Comparison of ENCODE assay signal across 1 cellular context in genomic region chr12:6430124-6430989, GRCh38.
TF ChIP-seq lines count a peak whose summit lies in the region.

No MANE protein-coding gene starts in this region.

TF ChIP-seq in HepG2, 621 proteins besides CTCF, POLR2A, EP300 and RAD21 (continued from another document and continues in another):
- TF ChIP-seq HMGXB4 (CRISPR knock-in tag; IDR thresholded peaks at IDR 0.05; ENCODE audit: borderline replicate concordance in 1 of 2, low read depth in 1 of 2) (no peak), ZBTB3 (CRISPR knock-in tag; IDR thresholded peaks at IDR 0.05; ENCODE audit: borderline replicate concordance, low read depth) (no peak), POLR2AphosphoS5 (IDR thresholded peaks at IDR 0.05; ENCODE audit: low read depth, low read length) (no peak), CBFB (CRISPR knock-in tag; IDR thresholded peaks at IDR 0.05) (no peak), BRD4 (CRISPR knock-in tag; IDR thresholded peaks at IDR 0.05) (no peak), ZNF142 (CRISPR knock-in tag; IDR thresholded peaks at IDR 0.05) (no peak), HMG20B (CRISPR knock-in tag; conservative IDR thresholded peaks at IDR 0.05) (no peak), HINFP (CRISPR knock-in tag; IDR thresholded peaks at IDR 0.05; ENCODE audit: low read depth) (no peak), KDM3A (CRISPR knock-in tag; IDR thresholded peaks at IDR 0.05; ENCODE audit: low read depth) (no peak), ZSCAN30 (CRISPR knock-in tag; IDR thresholded peaks at IDR 0.05) (no peak), KAT2B (IDR thresholded peaks at IDR 0.05; ENCODE audit: borderline replicate concordance, low read depth, low read length) (no peak), SKI (IDR thresholded peaks at IDR 0.05; ENCODE audit: partially characterized antibody) (no peak), FOXO1 (CRISPR knock-in tag; IDR thresholded peaks at IDR 0.05) (no peak; the same call in 1 of the 2 replicates), MAX (IDR thresholded peaks at IDR 0.05) (peak; percentile 54), ZSCAN12 (CRISPR knock-in tag; IDR thresholded peaks at IDR 0.05) (no peak), ZNF382 (CRISPR knock-in tag; IDR thresholded peaks at IDR 0.05; ENCODE audit: borderline replicate concordance) (no peak), RELA (CRISPR knock-in tag; IDR thresholded peaks at IDR 0.05) (no peak), ARID4A (CRISPR knock-in tag; IDR thresholded peaks at IDR 0.05; ENCODE audit: borderline replicate concordance) (peak; percentile 59; the same call in 1 of the 2 replicates), ZNF414 (CRISPR knock-in tag; IDR thresholded peaks at IDR 0.05) (no peak), HDAC1 (CRISPR knock-in tag; IDR thresholded peaks at IDR 0.05) (no peak), ELF4 (CRISPR knock-in tag; IDR thresholded peaks at IDR 0.05; ENCODE audit: borderline replicate concordance) (no peak), SETDB1 (CRISPR knock-in tag; IDR thresholded peaks at IDR 0.05; ENCODE audit: borderline replicate concordance) (no peak), CCDC6 (CRISPR knock-in tag; IDR thresholded peaks at IDR 0.05) (0 out of 2 replicates have a peak, but pooled peaks have one; percentile 36), GZF1 (CRISPR knock-in tag; IDR thresholded peaks at IDR 0.05) (no peak), ESRRA (CRISPR knock-in tag; IDR thresholded peaks at IDR 0.05; ENCODE audit: low read depth) (no peak), HOXA5 (CRISPR knock-in tag; IDR thresholded peaks at IDR 0.05) (no peak), ZFP1 (CRISPR knock-in tag; IDR thresholded peaks at IDR 0.05) (no peak), MYPOP (CRISPR knock-in tag; IDR thresholded peaks at IDR 0.05) (no peak), XRCC5 (optimal IDR thresholded peaks at IDR 0.05; ENCODE audit: low read length) (no peak), JUND (CRISPR knock-in tag; IDR thresholded peaks at IDR 0.05) (no peak), KDM2A (CRISPR knock-in tag; IDR thresholded peaks at IDR 0.05; ENCODE audit: borderline replicate concordance, low read depth) (peak; percentile 57; the same call in 1 of the 2 replicates), ZFAT (CRISPR knock-in tag; conservative IDR thresholded peaks at IDR 0.05) (no peak), FUBP1 (CRISPR knock-in tag; IDR thresholded peaks at IDR 0.05; ENCODE audit: borderline replicate concordance) (no peak), ZNF335 (CRISPR knock-in tag; IDR thresholded peaks at IDR 0.05) (peak; percentile 55; the same call in 1 of the 2 replicates), HOXA3 (CRISPR knock-in tag; IDR thresholded peaks at IDR 0.05) (peak; percentile 43; the same call in 1 of the 2 replicates), DDIT3 (CRISPR knock-in tag; IDR thresholded peaks at IDR 0.05) (no peak), ASH2L (IDR thresholded peaks at IDR 0.05; ENCODE audit: insufficient read length, low read depth, low read length) (no peak), PBX2 (CRISPR knock-in tag; IDR thresholded peaks at IDR 0.05) (no peak), ATF7-NPFF (CRISPR knock-in tag; IDR thresholded peaks at IDR 0.05; ENCODE audit: low read depth) (no peak), ARID2 (CRISPR knock-in tag; IDR thresholded peaks at IDR 0.05; ENCODE audit: borderline replicate concordance) (peak; percentile 83), SPEN (CRISPR knock-in tag; IDR thresholded peaks at IDR 0.05; ENCODE audit: low read depth) (no peak), RFX1 (IDR thresholded peaks at IDR 0.05) (no peak), SNAPC2 (CRISPR knock-in tag; IDR thresholded peaks at IDR 0.05) (no peak), ZNF512 (CRISPR knock-in tag; IDR thresholded peaks at IDR 0.05) (no peak)
